ENCODE assay signal across 8 cellular contexts in genomic region chr18:59084286-59084779, GRCh38. TPM values are rescaled to one million over a fixed set of nuclear protein-coding genes. Genes with fewer than 3 reads are reported as not detected.
DNase-seq lines count a peak whose midpoint lies in the region; ATAC-seq and TF ChIP-seq lines count a peak whose summit lies in the region.

No MANE protein-coding gene starts in this region.

- H3K9me3 ChIP-seq in T-helper 17 cell (ENCODE audit: control insufficient read depth, low read length, poor library complexity, severe bottlenecking): no peaks in the 10 kb centered on the region
- no peaks in the 10 kb centered on the region for H3K9me3 ChIP-seq in right cardiac atrium (ENCODE audit: control insufficient read depth, low read length)
- no peaks in the 10 kb centered on the region for H3K9me3 ChIP-seq in sigmoid colon

- no peaks in the 10 kb centered on the region for H3K36me3 Mint-ChIP-seq in CD14-positive monocyte
- H3K36me3 Mint-ChIP-seq in T-helper 17 cell (ENCODE audit: low read depth): no peaks in the 10 kb centered on the region

- TF ChIP-seq POLR2A in sigmoid colon (IDR thresholded peaks at IDR 0.05): no peak

- H3K27me3 Mint-ChIP-seq in CD14-positive monocyte (ENCODE audit: low read depth in 3 of 3): peaks cover 9 to 24% (median 22%) of the 10 kb centered on the region in 3 donors
- peaks cover 45% of the 10 kb centered on the region for H3K27me3 Mint-ChIP-seq in T-helper 17 cell

- TF ChIP-seq CTCF in CD14-positive monocyte (IDR thresholded peaks at IDR 0.05) (peak; percentile 82), sigmoid colon (IDR thresholded peaks at IDR 0.05) (peak; percentile 16 to 81 (median 60))

- WGBS in right cardiac atrium: 2% methylated on average over 7 of the region's 7 CpGs
- WGBS in sigmoid colon, 2 donors: 1 to 2% methylated on average over 7 of the region's 7 CpGs

- H3K4me3 ChIP-seq in right cardiac atrium (ENCODE audit: low read length): no peak overlapping the region
- H3K4me3 ChIP-seq in sigmoid colon: no peak overlapping the region

- H3K9me3 Mint-ChIP-seq in CD14-positive monocyte: no peaks in the 10 kb centered on the region

- H3K27ac Mint-ChIP-seq in CD14-positive monocyte (no peak overlapping the region), T-helper 17 cell (no peak overlapping the region)

- no peaks in the 10 kb centered on the region for H3K4me1 Mint-ChIP-seq in CD14-positive monocyte
- H3K4me1 Mint-ChIP-seq in T-helper 17 cell: peaks cover 10% of the 10 kb centered on the region

- no peak overlapping the region for H3K4me3 Mint-ChIP-seq in CD14-positive monocyte
- H3K4me3 Mint-ChIP-seq in T-helper 17 cell: peak overlapping the region; percentile 63

- no peak for TF ChIP-seq EP300 in sigmoid colon (IDR thresholded peaks at IDR 0.05)

- H3K36me3 ChIP-seq in sigmoid colon: no peaks in the 10 kb centered on the region

- intact Hi-C loops in CD14-positive monocyte (cut with micrococcal nuclease): no loop called here
- intact Hi-C loops in right cardiac atrium (cut with DNase I): no loop called here
- intact Hi-C loops in sigmoid colon (cut with DNase I): no loop called here

- DNase-seq in CD14-positive monocyte (ENCODE audit: low spot score) (peak; percentile 58), GOT3 (lab: John Stamatoyannopoulos, UW) (peak; percentile 15), NCI-H146 (lab: John Stamatoyannopoulos, UW) (peak; percentile 98), T-helper 17 cell (peak; percentile 32 to 49 (median 35)), amygdala (lab: John Stamatoyannopoulos, UW) (peak in 53 of 56 donors; percentile 3 to 77 (median 44)), right cardiac atrium (peak; percentile 72 to 83 (median 79)), sigmoid colon (peak; percentile 75)

- ATAC-seq in T-helper 17 cell: peak; percentile 73
- peak; percentile 64 to 77 for ATAC-seq in right cardiac atrium
- no peak for ATAC-seq in HG03175 (IDR thresholded peaks at IDR 0.05; ENCODE audit: unreplicated experiment)

- no peaks in the 10 kb centered on the region for H3K27me3 ChIP-seq in right cardiac atrium (ENCODE audit: control insufficient read depth, insufficient read depth)
- H3K27me3 ChIP-seq in sigmoid colon: no peaks in the 10 kb centered on the region

- H3K27ac ChIP-seq in right cardiac atrium (ENCODE audit: low read length): no peak overlapping the region
- H3K27ac ChIP-seq in sigmoid colon: no peak overlapping the region

- H3K4me1 ChIP-seq in right cardiac atrium (ENCODE audit: control insufficient read depth, insufficient read depth, low read length) (no peaks in the 10 kb centered on the region), sigmoid colon (no peaks in the 10 kb centered on the region)

RNA-seq across cellular contexts. Expression of gene SEC11C, which starts 55.4 kb away (rescaled TPM):
- polyA plus RNA-seq in CD14-positive monocyte (10 to 100 TPM; 98.0 to 98.4 TPM), right cardiac atrium (25.3 TPM), sigmoid colon (10 to 100 TPM; 39.5 to 95.0 (median 46.8) TPM)
- total RNA-seq in T-helper 17 cell (10 to 100 TPM; 77.7 to 78.9 TPM), right cardiac atrium (10 to 100 TPM; 19.3 to 36.8 (median 32.6) TPM), sigmoid colon (10 to 100 TPM in 3 of 4 donors, 1 to 10 TPM in 1; 9.4 to 51.7 (median 30.8) TPM)

Comparison
In these comparisons a context has a peak if more than half of its experiments do, and no peak if none do; other contexts are left out.
1. DNase-seq: peak in every context shown above with its lines; median percentile 98 in NCI-H146; 79 in right cardiac atrium; 75 in sigmoid colon; 58 in CD14-positive monocyte; 44 in amygdala; 35 in T-helper 17 cell; 15 in GOT3.